Comparison of ENCODE assay signal across 17 cellular contexts in the genomic region with DNA sequence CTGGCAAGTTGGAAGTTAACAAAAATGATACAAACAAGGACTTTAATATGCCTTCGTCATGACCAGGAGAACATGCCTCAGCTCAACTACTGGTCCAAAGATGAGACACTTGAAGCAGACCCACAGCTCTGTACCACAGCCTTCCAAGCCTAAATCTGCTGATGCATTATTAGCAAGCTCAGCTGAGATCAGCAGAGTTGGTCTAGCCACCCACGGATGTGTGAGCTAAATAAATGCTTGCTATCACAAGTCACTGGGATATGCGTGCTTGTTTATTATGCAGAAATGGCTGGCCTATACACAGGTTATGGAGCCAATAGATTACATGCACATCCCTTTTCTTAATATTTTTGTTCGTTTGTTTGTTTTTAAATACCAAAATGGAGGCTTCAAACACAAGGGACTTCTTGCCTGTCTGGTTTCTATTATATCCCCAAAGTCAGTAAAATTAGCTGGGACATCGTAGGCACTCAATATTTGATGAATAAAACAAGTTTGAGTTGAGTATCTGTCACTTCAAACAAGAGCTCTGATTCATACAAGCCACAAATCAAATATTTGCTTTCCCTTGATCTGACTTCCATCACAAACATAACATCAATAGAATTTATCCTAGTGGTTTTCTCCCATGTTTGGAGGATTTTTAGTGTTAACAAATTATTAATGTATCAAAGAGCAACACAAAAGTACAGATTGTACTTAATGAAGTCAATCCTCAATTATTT.
"Had no signal": no experiment of that assay in that cellular context is flagged by ENCODE, and none has a peak within 500 bp of the region (broad histone marks: within the 10 kb centered on the region; RNA-seq: fewer than 3 reads in every experiment).

No MANE protein-coding gene starts in this region.

- H3K4me3 Mint-ChIP-seq: activated B cell treated with CpG ODN at 0.5 μM for 24 hours; activated CD4-positive, alpha-beta T cell treated with anti-CD3 and anti-CD28 coated beads, Interleukin-2, amount 10 ng/mL, durations not matched to agents 7 days and 5 days; activated naive CD8-positive, alpha-beta T cell treated with anti-CD3 and anti-CD28 coated beads for 36 hours; activated T-helper 1 cell treated with anti-CD3 and anti-CD28 coated beads, Interleukin-12 subunit alpha, Interleukin-12 subunit beta, Interleukin-2, Interleukin-4 antibody, amounts not matched to agents 30 ng/mL and 10 ng/mL and 1 ng/mL, durations not matched to agents 14 hours and 24 hours and 36 hours; effector memory CD8-positive, alpha-beta T cell; naive B cell; T-helper 17 cell had no signal

- DNase-seq: activated B cell treated with CpG ODN at 0.5 μM for 24 hours; activated CD4-positive, alpha-beta T cell treated with anti-CD3 and anti-CD28 coated beads, Interleukin-2, amount 10 ng/mL, durations not matched to agents 7 days and 5 days; activated naive CD8-positive, alpha-beta T cell treated with anti-CD3 and anti-CD28 coated beads for 36 hours; brain microvascular endothelial cell; dermis blood vessel endothelial cell; effector memory CD8-positive, alpha-beta T cell; heart right ventricle; midbrain; naive B cell; pancreas; stimulated activated CD4-positive, alpha-beta T cell treated with anti-CD3 and anti-CD28 coated beads, Interleukin-1b, Interleukin-23, amount 100 ng/mL, for 48 hours; T-helper 17 cell had no signal

- H3K4me1 Mint-ChIP-seq: activated B cell treated with CpG ODN at 0.5 μM for 24 hours; activated naive CD8-positive, alpha-beta T cell treated with anti-CD3 and anti-CD28 coated beads for 36 hours; naive B cell had no signal

- ATAC-seq: effector memory CD8-positive, alpha-beta T cell; gastroesophageal sphincter; sciatic nerve; T-helper 17 cell had no signal

- H3K36me3 ChIP-seq: brain microvascular endothelial cell, gastroesophageal sphincter, heart right ventricle, pancreas had no signal

- H3K9me3 ChIP-seq: pancreas had no signal

- H3K4me1 ChIP-seq: gastroesophageal sphincter, pancreas had no signal

- H3K27ac ChIP-seq: brain microvascular endothelial cell, epithelial cell of prostate, gastroesophageal sphincter, pancreas had no signal

- H3K4me3 ChIP-seq: gastroesophageal sphincter, heart right ventricle, lung, pancreas had no signal

- H3K27me3 ChIP-seq: brain microvascular endothelial cell, gastroesophageal sphincter, heart right ventricle, pancreas had no signal

- H3K27ac Mint-ChIP-seq: activated B cell treated with CpG ODN at 0.5 μM for 24 hours; activated CD4-positive, alpha-beta T cell treated with anti-CD3 and anti-CD28 coated beads, Interleukin-2, amount 10 ng/mL, durations not matched to agents 7 days and 5 days; activated naive CD8-positive, alpha-beta T cell treated with anti-CD3 and anti-CD28 coated beads for 36 hours; activated T-helper 1 cell treated with anti-CD3 and anti-CD28 coated beads, Interleukin-12 subunit alpha, Interleukin-12 subunit beta, Interleukin-2, Interleukin-4 antibody, amounts not matched to agents 30 ng/mL and 10 ng/mL and 1 ng/mL, durations not matched to agents 14 hours and 24 hours and 36 hours; effector memory CD8-positive, alpha-beta T cell; naive B cell; T-helper 17 cell had no signal
